Comparison of ENCODE assay signal across 23 cellular contexts in the genomic region with DNA sequence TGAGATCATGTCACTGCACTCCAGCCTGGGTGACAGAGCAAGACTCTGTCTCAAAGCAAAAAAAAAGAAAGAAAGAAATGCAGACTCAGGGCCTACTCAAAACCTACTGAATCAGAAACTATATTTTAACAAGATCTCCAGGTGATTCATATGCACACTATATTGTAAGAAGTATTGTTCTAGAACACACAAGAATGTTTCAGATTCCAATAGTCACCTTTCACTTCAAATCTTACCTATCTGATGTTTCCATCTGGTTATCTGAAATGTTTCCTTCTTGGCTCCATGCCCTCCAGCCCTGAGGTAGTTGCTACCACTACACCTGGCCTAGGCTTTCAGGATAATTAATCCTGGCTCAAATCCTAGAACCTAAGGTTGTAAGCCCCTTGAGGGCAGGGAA.
"Had no signal": no experiment of that assay in that cellular context is flagged by ENCODE, and none has a peak within 500 bp of the region (broad histone marks: within the 10 kb centered on the region; RNA-seq: fewer than 3 reads in every experiment).

No MANE protein-coding gene starts in this region.

- H3K9ac ChIP-seq: KMS-11 had no signal

- H3K9me3 Mint-ChIP-seq: activated CD4-positive, alpha-beta T cell treated with anti-CD3 and anti-CD28 coated beads, Interleukin-2, amount 10 ng/mL, durations not matched to agents 24 days and 14 days; activated naive CD8-positive, alpha-beta T cell treated with anti-CD3 and anti-CD28 coated beads, Interleukin-2, amount 10 ng/mL, durations not matched to agents 7 days and 5 days; activated T-cell treated with anti-CD3 and anti-CD28 coated beads, Interleukin-2, amount 50 U/mL, for 4 hours had no signal

- H3K27ac ChIP-seq: adrenal gland, KMS-11, PC-9 had no signal

- H3K4me1 Mint-ChIP-seq: activated CD4-positive, alpha-beta T cell treated with anti-CD3 and anti-CD28 coated beads, Interleukin-2, amount 10 ng/mL, durations not matched to agents 24 days and 14 days had no signal

- H3K36me3 Mint-ChIP-seq: activated CD4-positive, alpha-beta memory T cell treated with anti-CD3 and anti-CD28 coated beads for 36 hours; activated naive CD8-positive, alpha-beta T cell treated with anti-CD3 and anti-CD28 coated beads, Interleukin-2, amount 10 ng/mL, durations not matched to agents 7 days and 5 days; WTC11 had no signal

- ATAC-seq: activated T-cell treated with anti-CD3 and anti-CD28 coated beads, Interleukin-2, amount 50 U/mL, for 4 hours; T-helper 17 cell; WTC11 had no signal

- H3K27ac Mint-ChIP-seq: activated CD4-positive, alpha-beta memory T cell treated with anti-CD3 and anti-CD28 coated beads for 36 hours; activated CD4-positive, alpha-beta T cell treated with anti-CD3 and anti-CD28 coated beads, Interleukin-2, amount 10 ng/mL, durations not matched to agents 24 days and 14 days; activated naive CD8-positive, alpha-beta T cell treated with anti-CD3 and anti-CD28 coated beads, Interleukin-2, amount 10 ng/mL, durations not matched to agents 7 days and 5 days; T-helper 17 cell; WTC11 had no signal

- H3K4me3 ChIP-seq: adrenal gland, PC-9 had no signal

- H3K4me3 Mint-ChIP-seq: activated CD4-positive, alpha-beta memory T cell treated with anti-CD3 and anti-CD28 coated beads for 36 hours; activated CD4-positive, alpha-beta T cell treated with anti-CD3 and anti-CD28 coated beads, Interleukin-2, amount 10 ng/mL, durations not matched to agents 24 days and 14 days; activated naive CD8-positive, alpha-beta T cell treated with anti-CD3 and anti-CD28 coated beads, Interleukin-2, amount 10 ng/mL, durations not matched to agents 7 days and 5 days; activated T-cell treated with anti-CD3 and anti-CD28 coated beads, Interleukin-2, amount 50 U/mL, for 4 hours; T-helper 17 cell; WTC11 had no signal

- H2AFZ ChIP-seq: PC-9 had no signal

- H3K9me3 ChIP-seq: adrenal gland had no signal

- H3K4me1 ChIP-seq: adrenal gland had no signal

- DNase-seq: activated CD4-positive, alpha-beta memory T cell treated with anti-CD3 and anti-CD28 coated beads for 36 hours; activated CD4-positive, alpha-beta T cell treated with anti-CD3 and anti-CD28 coated beads, Interleukin-2, amount 10 ng/mL, durations not matched to agents 24 days and 14 days; activated CD4-positive, CD25-positive, alpha-beta regulatory T cell treated with anti-CD3 and anti-CD28 coated beads, Interleukin-2, amount 50 U/mL, for 72 hours; activated CD8-positive, alpha-beta memory T cell treated with anti-CD3 and anti-CD28 coated beads for 24 hours; activated naive CD4-positive, alpha-beta T cell treated with anti-CD3 and anti-CD28 coated beads, Interleukin-2, amount 50 U/mL, for 16 hours; activated naive CD8-positive, alpha-beta T cell treated with anti-CD3 and anti-CD28 coated beads, Interleukin-2, amount 10 ng/mL, durations not matched to agents 7 days and 5 days; activated T-cell treated with anti-CD3 and anti-CD28 coated beads, Interleukin-2, amount 50 U/mL, for 4 hours; adrenal gland; anterior cingulate cortex; central memory CD4-positive, alpha-beta T cell; NCI-H1092; NCI-H1417 treated with DMSO at 0.1 percent for 48 hours; NCI-H1694; NCI-H2029; NCI-H345; NCI-H510A; NCI-H69; SIG-M5; T-helper 17 cell; T-helper 9 cell had no signal

- H3K4me2 ChIP-seq: KMS-11, PC-9 had no signal

- H3K36me3 ChIP-seq: adrenal gland had no signal

- H3K27me3 ChIP-seq: adrenal gland had no signal
